1 cellular context compared by ENCODE assay signal in genomic region chr20:48772183-48772976, GRCh38.
TF ChIP-seq lines count a peak whose summit lies in the region.

No MANE protein-coding gene starts in this region.

TF ChIP-seq in H1, 55 proteins besides CTCF, POLR2A, EP300 and RAD21:
- peak; percentile 72; the same call in 1 of the 2 replicates for TF ChIP-seq KDM1A (IDR thresholded peaks at IDR 0.05; ENCODE audit: borderline replicate concordance, low read length)
- no peak for TF ChIP-seq ZNF274 (IDR thresholded peaks at IDR 0.05; ENCODE audit: borderline replicate concordance, extremely low read depth, low read length)
- no peak for TF ChIP-seq MAFK (IDR thresholded peaks at IDR 0.05; ENCODE audit: low read depth, low read length)
